Comparison of ENCODE assay signal across 1 cellular context in the genomic region with DNA sequence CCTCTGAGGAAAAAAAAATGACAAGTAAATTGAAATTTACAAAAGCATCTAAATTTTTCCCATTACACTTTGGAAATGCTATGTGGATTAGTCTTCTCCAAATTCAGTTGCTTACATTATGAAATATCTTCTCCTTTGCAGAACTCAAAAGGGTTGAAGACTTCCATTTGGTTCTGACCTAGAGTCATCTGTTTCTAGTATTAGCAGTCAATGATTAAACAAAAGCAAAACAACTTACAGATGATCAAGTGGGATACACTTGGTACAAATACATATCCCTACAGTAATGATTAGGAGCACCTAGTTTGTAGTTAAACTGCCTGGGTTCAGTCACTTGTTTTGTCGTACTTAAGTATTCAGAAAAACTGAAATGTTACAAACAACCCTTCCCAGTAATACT.
TF ChIP-seq lines count a peak whose summit lies in the region.

No MANE protein-coding gene starts in this region.

TF ChIP-seq in WTC11, 78 proteins besides CTCF, POLR2A, EP300 and RAD21 (continued from another document):
- TF ChIP-seq, protein P1, sequence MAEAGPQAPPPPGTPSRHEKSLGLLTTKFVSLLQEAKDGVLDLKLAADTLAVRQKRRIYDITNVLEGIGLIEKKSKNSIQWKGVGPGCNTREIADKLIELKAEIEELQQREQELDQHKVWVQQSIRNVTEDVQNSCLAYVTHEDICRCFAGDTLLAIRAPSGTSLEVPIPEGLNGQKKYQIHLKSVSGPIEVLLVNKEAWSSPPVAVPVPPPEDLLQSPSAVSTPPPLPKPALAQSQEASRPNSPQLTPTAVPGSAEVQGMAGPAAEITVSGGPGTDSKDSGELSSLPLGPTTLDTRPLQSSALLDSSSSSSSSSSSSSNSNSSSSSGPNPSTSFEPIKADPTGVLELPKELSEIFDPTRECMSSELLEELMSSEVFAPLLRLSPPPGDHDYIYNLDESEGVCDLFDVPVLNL (CRISPR knock-in tag; IDR thresholded peaks at IDR 0.05; ENCODE audit: borderline replicate concordance, low read depth) = no peak
- TF ChIP-seq OVOL2 (CRISPR knock-in tag; IDR thresholded peaks at IDR 0.05; ENCODE audit: borderline replicate concordance) = no peak
TF ChIP-seq in WTC11: peak in this region for 0.
